36 cellular contexts compared by ENCODE assay signal in the genomic region with DNA sequence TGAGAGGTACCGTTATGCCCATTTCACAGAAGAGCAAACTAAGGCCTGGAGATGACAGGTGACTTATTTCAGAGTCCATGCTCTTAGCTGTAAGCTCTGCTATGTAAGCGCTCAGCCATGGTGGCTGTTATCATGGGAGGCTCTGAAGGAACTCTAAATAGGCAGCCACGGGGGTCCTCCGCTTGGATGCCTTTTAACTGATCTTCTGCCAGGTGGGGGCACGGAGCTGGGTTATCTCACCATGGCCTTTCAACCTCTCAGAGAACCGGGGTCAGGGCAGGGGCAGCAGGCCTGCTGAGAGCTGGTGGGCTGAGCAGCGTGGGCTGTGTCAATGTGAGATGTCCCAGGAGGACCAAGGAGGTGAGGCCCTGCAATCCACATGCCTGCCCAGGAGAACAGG.
"Had no signal": no experiment of that assay in that cellular context is flagged by ENCODE, and none has a peak within 500 bp of the region (broad histone marks: within the 10 kb centered on the region; RNA-seq: fewer than 3 reads in every experiment).

No MANE protein-coding gene starts in this region.

- H3K4me3 ChIP-seq: adrenal gland, ascending aorta, cardiac muscle cell had no signal

- DNase-seq: activated B cell treated with CpG ODN at 0.5 μM for 24 hours; activated CD4-positive, alpha-beta memory T cell treated with anti-CD3 and anti-CD28 coated beads for 36 hours; activated CD4-positive, alpha-beta T cell treated with anti-CD3 and anti-CD28 coated beads for 4 hours; activated CD4-positive, alpha-beta T cell treated with anti-CD3 and anti-CD28 coated beads, Interleukin-2, amount 10 ng/mL, durations not matched to agents 24 days and 14 days; activated CD4-positive, alpha-beta T cell treated with anti-CD3 and anti-CD28 coated beads, Interleukin-2, amount 50 U/mL, for 1 hour; activated CD4-positive, alpha-beta T cell treated with anti-CD3 and anti-CD28 coated beads, Interleukin-2, amount 50 U/mL, for 4 hours; activated CD4-positive, CD25-positive, alpha-beta regulatory T cell treated with anti-CD3 and anti-CD28 coated beads, Interleukin-2, amount 50 U/mL, for 72 hours; activated CD8-positive, alpha-beta memory T cell treated with anti-CD3 and anti-CD28 coated beads, Interleukin-2, amount 50 U/mL, for 4 hours; activated CD8-positive, alpha-beta T cell treated with anti-CD3 and anti-CD28 coated beads for 36 hours; activated effector memory CD4-positive, alpha-beta T cell treated with anti-CD3 and anti-CD28 coated beads, Interleukin-2, amount 50 U/mL, for 16 hours; activated gamma-delta T cell treated with Interleukin-2 at 50 U/mL for 16 hours; activated naive CD4-positive, alpha-beta T cell; activated naive CD4-positive, alpha-beta T cell treated with anti-CD3 and anti-CD28 coated beads for 36 hours; activated naive CD4-positive, alpha-beta T cell treated with anti-CD3 and anti-CD28 coated beads, Interleukin-2, amount 50 U/mL, for 16 hours; activated naive CD8-positive, alpha-beta T cell treated with anti-CD3 and anti-CD28 coated beads for 36 hours; activated T-cell treated with anti-CD3 and anti-CD28 coated beads for 4 hours; activated T-cell treated with anti-CD3 and anti-CD28 coated beads, Interleukin-2, amount 50 U/mL, for 1 hour; activated T-cell treated with anti-CD3 and anti-CD28 coated beads, Interleukin-2, amount 50 U/mL, for 4 hours; activated T-cell treated with anti-CD3 and anti-CD28 coated beads, Interleukin-2, amount 50 U/mL, for 72 hours; adrenal gland; amniotic stem cell; caudate nucleus; cerebellar nuclear complex; T-cell; T-helper 2 cell; T-helper 9 cell had no signal

- FAIRE-seq: TTC549 had no signal

- H3K4me1 Mint-ChIP-seq: activated B cell treated with CpG ODN at 0.5 μM for 24 hours; activated CD4-positive, alpha-beta T cell treated with anti-CD3 and anti-CD28 coated beads, Interleukin-2, amount 10 ng/mL, durations not matched to agents 24 days and 14 days; activated naive CD8-positive, alpha-beta T cell treated with anti-CD3 and anti-CD28 coated beads for 36 hours; activated T-helper 17 cell treated with anti-CD3 and anti-CD28 coated beads, Interleukin-2, amount 50 U/mL, for 72 hours; brain; central memory CD8-positive, alpha-beta T cell; T-cell had no signal

- H3K36me3 ChIP-seq: adrenal gland, ascending aorta, cardiac muscle cell had no signal

- H3K27ac ChIP-seq: adrenal gland, ascending aorta, cardiac muscle cell, VCaP had no signal

- H3K4me3 Mint-ChIP-seq: activated B cell treated with CpG ODN at 0.5 μM for 24 hours; activated CD4-positive, alpha-beta memory T cell treated with anti-CD3 and anti-CD28 coated beads for 36 hours; activated CD4-positive, alpha-beta T cell treated with anti-CD3 and anti-CD28 coated beads, Interleukin-2, amount 10 ng/mL, durations not matched to agents 24 days and 14 days; activated CD8-positive, alpha-beta T cell treated with anti-CD3 and anti-CD28 coated beads for 36 hours; activated naive CD4-positive, alpha-beta T cell treated with anti-CD3 and anti-CD28 coated beads for 36 hours; activated naive CD8-positive, alpha-beta T cell treated with anti-CD3 and anti-CD28 coated beads for 36 hours; activated T-cell treated with anti-CD3 and anti-CD28 coated beads, Interleukin-2, amount 50 U/mL, for 4 hours; activated T-cell treated with anti-CD3 and anti-CD28 coated beads, Interleukin-2, amount 50 U/mL, for 72 hours; activated T-helper 1 cell treated with anti-CD3 and anti-CD28 coated beads, Interleukin-12 subunit alpha, Interleukin-12 subunit beta, Interleukin-2, Interleukin-4 antibody, amounts not matched to agents 30 ng/mL and 10 ng/mL and 1 ng/mL, durations not matched to agents 14 hours and 24 hours and 36 hours; activated T-helper 17 cell treated with anti-CD3 and anti-CD28 coated beads, Interleukin-2, amount 50 U/mL, for 72 hours; brain; central memory CD8-positive, alpha-beta T cell; T-cell; T-helper 2 cell treated with Interferon-gamma antibody and Interleukin-4, amounts not matched to agents 5 μg/mL and 100 μg/mL, for 36 hours had no signal

- ATAC-seq: activated CD8-positive, alpha-beta T cell treated with anti-CD3 and anti-CD28 coated beads for 36 hours; activated naive CD4-positive, alpha-beta T cell treated with anti-CD3 and anti-CD28 coated beads, Interleukin-2, amount 50 U/mL, for 72 hours; activated T-cell treated with anti-CD3 and anti-CD28 coated beads, Interleukin-2, amount 50 U/mL, for 4 hours; activated T-cell treated with anti-CD3 and anti-CD28 coated beads, Interleukin-2, amount 50 U/mL, for 72 hours; activated T-helper 17 cell treated with anti-CD3 and anti-CD28 coated beads, Interleukin-2, amount 50 U/mL, for 72 hours; T-cell had no signal

- H3K9me3 Mint-ChIP-seq: activated B cell treated with CpG ODN at 0.5 μM for 24 hours; activated CD4-positive, alpha-beta memory T cell treated with anti-CD3 and anti-CD28 coated beads for 36 hours; activated CD8-positive, alpha-beta T cell treated with anti-CD3 and anti-CD28 coated beads for 36 hours; activated naive CD4-positive, alpha-beta T cell treated with anti-CD3 and anti-CD28 coated beads for 36 hours; activated naive CD4-positive, alpha-beta T cell treated with anti-CD3 and anti-CD28 coated beads, Interleukin-2, amount 50 U/mL, for 72 hours; activated T-cell treated with anti-CD3 and anti-CD28 coated beads, Interleukin-2, amount 50 U/mL, for 4 hours; activated T-helper 17 cell treated with anti-CD3 and anti-CD28 coated beads, Interleukin-2, amount 50 U/mL, for 72 hours; brain; central memory CD8-positive, alpha-beta T cell; T-cell; T-helper 2 cell treated with Interferon-gamma antibody and Interleukin-4, amounts not matched to agents 5 μg/mL and 100 μg/mL, for 36 hours had no signal

- H3K36me3 Mint-ChIP-seq: activated CD4-positive, alpha-beta memory T cell treated with anti-CD3 and anti-CD28 coated beads for 36 hours; activated naive CD4-positive, alpha-beta T cell treated with anti-CD3 and anti-CD28 coated beads, Interleukin-2, amount 50 U/mL, for 72 hours; activated naive CD8-positive, alpha-beta T cell treated with anti-CD3 and anti-CD28 coated beads for 36 hours; brain; T-cell had no signal

- H3K4me1 ChIP-seq: adrenal gland, ascending aorta had no signal

- H3K9me3 ChIP-seq: adrenal gland, ascending aorta had no signal

- H3K27me3 Mint-ChIP-seq: activated CD4-positive, alpha-beta T cell treated with anti-CD3 and anti-CD28 coated beads, Interleukin-2, amount 10 ng/mL, durations not matched to agents 24 days and 14 days had no signal

- H3K27ac Mint-ChIP-seq: activated B cell treated with CpG ODN at 0.5 μM for 24 hours; activated CD4-positive, alpha-beta memory T cell treated with anti-CD3 and anti-CD28 coated beads for 36 hours; activated CD4-positive, alpha-beta T cell treated with anti-CD3 and anti-CD28 coated beads, Interleukin-2, amount 10 ng/mL, durations not matched to agents 24 days and 14 days; activated CD8-positive, alpha-beta T cell treated with anti-CD3 and anti-CD28 coated beads for 36 hours; activated naive CD4-positive, alpha-beta T cell treated with anti-CD3 and anti-CD28 coated beads for 36 hours; activated naive CD4-positive, alpha-beta T cell treated with anti-CD3 and anti-CD28 coated beads, Interleukin-2, amount 50 U/mL, for 72 hours; activated naive CD8-positive, alpha-beta T cell treated with anti-CD3 and anti-CD28 coated beads for 36 hours; activated T-cell treated with anti-CD3 and anti-CD28 coated beads, Interleukin-2, amount 50 U/mL, for 72 hours; activated T-helper 1 cell treated with anti-CD3 and anti-CD28 coated beads, Interleukin-12 subunit alpha, Interleukin-12 subunit beta, Interleukin-2, Interleukin-4 antibody, amounts not matched to agents 30 ng/mL and 10 ng/mL and 1 ng/mL, durations not matched to agents 14 hours and 24 hours and 36 hours; activated T-helper 17 cell treated with anti-CD3 and anti-CD28 coated beads, Interleukin-2, amount 50 U/mL, for 72 hours; brain; T-cell; T-helper 2 cell treated with Interferon-gamma antibody and Interleukin-4, amounts not matched to agents 5 μg/mL and 100 μg/mL, for 36 hours had no signal

- H3K27me3 ChIP-seq: ascending aorta, cardiac muscle cell had no signal
